In the genomic region with DNA sequence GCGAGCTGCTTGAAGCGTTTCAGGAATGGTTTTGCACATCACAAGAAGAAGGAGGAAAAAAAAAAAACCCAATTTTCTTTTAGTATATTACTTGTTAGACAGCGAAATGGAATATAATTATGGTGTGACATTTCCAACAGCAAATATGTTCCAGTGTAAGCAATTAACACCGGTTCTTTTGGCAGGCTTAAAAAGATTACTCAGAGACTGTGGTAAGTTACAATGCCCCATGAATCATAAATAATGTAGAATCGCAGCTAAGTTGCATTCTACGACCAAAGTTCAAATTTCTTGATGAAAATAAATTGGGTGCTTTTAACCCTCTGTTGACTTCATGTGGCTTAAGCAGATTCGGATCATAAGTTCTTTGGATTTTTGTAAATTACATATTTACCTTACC, we compare ENCODE assay signal across 15 cellular contexts.
A peak's percentile ranks its signal among the peaks of the same experiment; 100 is the strongest.
DNase-seq lines count a peak whose midpoint lies in the region; ATAC-seq and TF ChIP-seq lines count a peak whose summit lies in the region.
"Had no signal": no experiment of that assay in that cellular context is flagged by ENCODE, and none has a peak within 500 bp of the region (broad histone marks: within the 10 kb centered on the region; RNA-seq: fewer than 3 reads in every experiment).

No MANE protein-coding gene starts in this region.

- no peak for ATAC-seq in activated T-cell treated with anti-CD3 and anti-CD28 coated beads, Interleukin-2, amount 50 U/mL, for 72 hours (replicated peaks in 1 of 2)
- ATAC-seq in lower lobe of right lung, result no peak

- H3K36me3 Mint-ChIP-seq in activated T-cell treated with anti-CD3 and anti-CD28 coated beads, Interleukin-2, amount 50 U/mL, for 72 hours (ENCODE audit: insufficient read depth in 2 of 2), result peaks cover 0 to 2% of the 10 kb centered on the region in 2 donors

- H3K9me3 ChIP-seq in adipocyte (ENCODE audit: control insufficient read depth, low read length) (no peaks in the 10 kb centered on the region), lower lobe of right lung (no peaks in the 10 kb centered on the region), tibial artery (no peaks in the 10 kb centered on the region)

- H3K27ac Mint-ChIP-seq in activated T-cell treated with anti-CD3 and anti-CD28 coated beads, Interleukin-2, amount 50 U/mL, for 72 hours, result peak overlapping the region; percentile 20
- H3K27ac Mint-ChIP-seq: type B pancreatic cell had no signal

- peaks cover 8% of the 10 kb centered on the region for H3K4me1 Mint-ChIP-seq in activated T-cell treated with anti-CD3 and anti-CD28 coated beads, Interleukin-2, amount 50 U/mL, for 72 hours (ENCODE audit: low read depth)

- H3K4me3 Mint-ChIP-seq in activated T-cell treated with anti-CD3 and anti-CD28 coated beads, Interleukin-2, amount 50 U/mL, for 72 hours, result no peak overlapping the region
- H3K4me3 Mint-ChIP-seq: type B pancreatic cell had no signal

- H3K4me3 ChIP-seq in adipocyte (ENCODE audit: low read length) (peak overlapping the region; percentile 60), lower lobe of right lung (no peak overlapping the region), tibial artery (no peak overlapping the region)

- peaks cover 37% of the 10 kb centered on the region for H3K4me1 ChIP-seq in adipocyte (ENCODE audit: control insufficient read depth, insufficient read depth, low read length)
- peaks cover 21% of the 10 kb centered on the region for H3K4me1 ChIP-seq in lower lobe of right lung
- H3K4me1 ChIP-seq in tibial artery, result peaks cover 0 to 20% (median 10%) of the 10 kb centered on the region in 4 donors

- peaks cover 1 to 3% of the 10 kb centered on the region in 2 donors for H3K9me3 Mint-ChIP-seq in activated T-cell treated with anti-CD3 and anti-CD28 coated beads, Interleukin-2, amount 50 U/mL, for 72 hours

- H3K9ac ChIP-seq in adipocyte (ENCODE audit: low read length), result peak overlapping the region; percentile 63

- no peak for TF ChIP-seq CTCF in lower lobe of right lung (IDR thresholded peaks at IDR 0.05)
- TF ChIP-seq CTCF in tibial artery (IDR thresholded peaks at IDR 0.05), result no peak

- H3K27me3 ChIP-seq in adipocyte (replicated peaks; ENCODE audit: control insufficient read depth, insufficient read depth, low read length) (no peaks in the 10 kb centered on the region), lower lobe of right lung (ENCODE audit: low read depth) (no peaks in the 10 kb centered on the region), tibial artery (no peaks in the 10 kb centered on the region)

- DNase-seq in activated T-cell treated with anti-CD3 and anti-CD28 coated beads, Interleukin-2, amount 50 U/mL, for 72 hours, result no peak
- DNase-seq in activated T-cell treated with anti-CD3 and anti-CD28 coated beads, Interleukin-2, amount 50 U/mL, for 48 hours, result no peak
- DNase-seq in adipocyte (ENCODE audit: low read depth) (peak; percentile 7), lower lobe of right lung (no peak), tibial artery (no peak), NCI-H1694 treated with DMSO at 0.1 percent for 48 hours (lab: John Stamatoyannopoulos, UW) (no peak), HT-29 (ENCODE audit: low spot score) (no peak), DMS 273 (lab: John Stamatoyannopoulos, UW; ENCODE audit: unreplicated experiment) (no peak)
- DNase-seq: ACHN; activated CD4-positive, alpha-beta T cell treated with anti-CD3 and anti-CD28 coated beads, Interleukin-2, amount 50 U/mL, for 4 hours; activated naive CD4-positive, alpha-beta T cell; DMS79; NCI-H2081 treated with DMSO at 0.1 percent for 48 hours had no signal

- H3K27me3 Mint-ChIP-seq in activated T-cell treated with anti-CD3 and anti-CD28 coated beads, Interleukin-2, amount 50 U/mL, for 72 hours (ENCODE audit: low read depth), result no peaks in the 10 kb centered on the region
- H3K27me3 Mint-ChIP-seq: progenitor cell of endocrine pancreas, type B pancreatic cell had no signal

- H3K27ac ChIP-seq in lower lobe of right lung (peak overlapping the region; percentile 43), tibial artery (peak overlapping the region; percentile 49 to 70)

- intact Hi-C loops in lower lobe of right lung (cut with DNase I) (no loop called here), tibial artery (cut with DNase I; ENCODE audit: low total_unique reads) (no loop called here)

- H3K36me3 ChIP-seq in adipocyte (ENCODE audit: control insufficient read depth, insufficient read depth, low read length, severe bottlenecking) (peaks cover 6% of the 10 kb centered on the region), lower lobe of right lung (no peaks in the 10 kb centered on the region), tibial artery (no peaks in the 10 kb centered on the region)
